In genomic region chr11:124670732-124671131, GRCh38 we compare ENCODE assay signal across 12 cellular contexts. TPM values are rescaled to one million over a fixed set of nuclear protein-coding genes. Genes with fewer than 3 reads are reported as not detected.
DNase-seq lines count a peak whose midpoint lies in the region; ATAC-seq and TF ChIP-seq lines count a peak whose summit lies in the region.
"Had no signal": no experiment of that assay in that cellular context is flagged by ENCODE, and none has a peak within 500 bp of the region (broad histone marks: within the 10 kb centered on the region; RNA-seq: fewer than 3 reads in every experiment).

No MANE protein-coding gene starts in this region.

- no peak overlapping the region for H2BK120ac ChIP-seq in mesendoderm (ENCODE audit: low read depth, low read length)

- H4K5ac ChIP-seq in mesendoderm (ENCODE audit: low read length) = no peak overlapping the region

- H3K79me1 ChIP-seq in mesendoderm (ENCODE audit: low read length) = no peaks in the 10 kb centered on the region

- no peak overlapping the region for H3K27ac ChIP-seq in mesendoderm (ENCODE audit: low read depth, low read length)
- H3K27ac ChIP-seq in esophagus muscularis mucosa (replicated peaks in 1 of 4) = no peak overlapping the region
- H3K27ac ChIP-seq: tibial nerve had no signal

- no peak overlapping the region for H3K4ac ChIP-seq in mesendoderm (ENCODE audit: low read depth, low read length)

- H3K4me1 ChIP-seq in mesendoderm (ENCODE audit: control insufficient read depth, low read depth, low read length) = no peaks in the 10 kb centered on the region
- H3K4me1 ChIP-seq in esophagus muscularis mucosa = peaks cover 17 to 21% (median 17%) of the 10 kb centered on the region in 4 donors

- peak; percentile 32 for ATAC-seq in GM18861 (IDR thresholded peaks at IDR 0.05; ENCODE audit: unreplicated experiment)
- ATAC-seq: left lobe of liver had no signal

- no peak overlapping the region for H2BK5ac ChIP-seq in mesendoderm (ENCODE audit: low read length)

- H3K36me3 Mint-ChIP-seq in activated CD4-positive, alpha-beta memory T cell treated with anti-CD3 and anti-CD28 coated beads for 36 hours = peaks cover 2% of the 10 kb centered on the region
- no peaks in the 10 kb centered on the region for H3K36me3 Mint-ChIP-seq in neural crest cell (ENCODE audit: low read depth)

- H2BK15ac ChIP-seq in mesendoderm (replicated peaks; ENCODE audit: low read depth) = no peak overlapping the region

- H4K8ac ChIP-seq in mesendoderm (ENCODE audit: low read depth, low read length) = no peak overlapping the region

- POLR2A ChIA-PET in activated CD4-positive, alpha-beta memory T cell treated with anti-CD3 and anti-CD28 coated beads for 36 hours (lab: Charles Lee) = no interaction called here

- H3K27me3 Mint-ChIP-seq in activated CD4-positive, alpha-beta memory T cell treated with anti-CD3 and anti-CD28 coated beads for 36 hours = no peaks in the 10 kb centered on the region
- peaks cover 15% of the 10 kb centered on the region for H3K27me3 Mint-ChIP-seq in neural crest cell (ENCODE audit: low read depth)
- H3K27me3 Mint-ChIP-seq: dendritic cell treated with granulocyte-macrophage colony-stimulating factor and Interleukin-4, amounts not matched to agents 40 ng/mL and 50 ng/mL, for 4 days had no signal

- no peak overlapping the region for H3K4me3 Mint-ChIP-seq in activated CD4-positive, alpha-beta memory T cell treated with anti-CD3 and anti-CD28 coated beads for 36 hours
- peak overlapping the region; percentile 76 for H3K4me3 Mint-ChIP-seq in neural crest cell
- H3K4me3 Mint-ChIP-seq: dendritic cell treated with granulocyte-macrophage colony-stimulating factor and Interleukin-4, amounts not matched to agents 40 ng/mL and 50 ng/mL, for 4 days had no signal

- H3K27me3 ChIP-seq in mesendoderm (ENCODE audit: insufficient read depth, low read length, poor library complexity) = peaks cover 5% of the 10 kb centered on the region
- no peaks in the 10 kb centered on the region for H3K27me3 ChIP-seq in esophagus muscularis mucosa
- H3K27me3 ChIP-seq: tibial nerve had no signal

- no peak for TF ChIP-seq EP300 in esophagus muscularis mucosa (IDR thresholded peaks at IDR 0.05)

- peaks cover 29% of the 10 kb centered on the region for H3K4me1 Mint-ChIP-seq in activated CD4-positive, alpha-beta memory T cell treated with anti-CD3 and anti-CD28 coated beads for 36 hours (ENCODE audit: low read depth)
- peaks cover 18% of the 10 kb centered on the region for H3K4me1 Mint-ChIP-seq in neural crest cell

- no peak overlapping the region for H3K4me2 ChIP-seq in mesendoderm (ENCODE audit: low read length)

- CTCF ChIA-PET in activated CD4-positive, alpha-beta memory T cell treated with anti-CD3 and anti-CD28 coated beads for 36 hours (lab: Charles Lee) = interaction anchor here (0.6 to 5.9 kb wide), 19 partner anchors 11 to 205 kb away, joined by 3 to 99 read pairs (median 11); partner anchors contain the start of genes ESAM, MSANTD2 and ROBO3

- no peak overlapping the region for H2AK5ac ChIP-seq in mesendoderm (ENCODE audit: low read length)

- TF ChIP-seq CTCF in neural crest cell (conservative IDR thresholded peaks at IDR 0.05) = no peak
- TF ChIP-seq CTCF in esophagus muscularis mucosa (IDR thresholded peaks at IDR 0.05) = no peak
- no peak for TF ChIP-seq CTCF in GM10266 (IDR thresholded peaks at IDR 0.05; ENCODE audit: control insufficient read depth, insufficient read depth, low read depth, missing control alignments)

- H3K9ac ChIP-seq in mesendoderm (ENCODE audit: low read length) = no peak overlapping the region

- no peaks in the 10 kb centered on the region for H3K9me3 Mint-ChIP-seq in activated CD4-positive, alpha-beta memory T cell treated with anti-CD3 and anti-CD28 coated beads for 36 hours
- H3K9me3 Mint-ChIP-seq in neural crest cell = no peaks in the 10 kb centered on the region
- H3K9me3 Mint-ChIP-seq: dendritic cell treated with granulocyte-macrophage colony-stimulating factor and Interleukin-4, amounts not matched to agents 40 ng/mL and 50 ng/mL, for 4 days had no signal

- H3K56ac ChIP-seq in mesendoderm (ENCODE audit: low read length) = no peak overlapping the region

- H3K79me2 ChIP-seq in mesendoderm (ENCODE audit: control insufficient read depth, insufficient read depth, low read length) = no peaks in the 10 kb centered on the region

- DNase-seq in M059J (ENCODE audit: low read depth) (peak; percentile 5), neural crest cell (ENCODE audit: low read depth, low spot score) (no peak), mesendoderm (no peak), esophagus muscularis mucosa (ENCODE audit: extremely low spot score) (no peak), GM10266 (ENCODE audit: extremely low spot score) (no peak), activated gamma-delta T cell (lab: John Stamatoyannopoulos, UW) (no peak)
- peak; percentile 37 for DNase-seq in activated CD4-positive, alpha-beta memory T cell treated with anti-CD3 and anti-CD28 coated beads for 36 hours
- DNase-seq: NCI-H446 had no signal

- no peak overlapping the region for H3K27ac Mint-ChIP-seq in activated CD4-positive, alpha-beta memory T cell treated with anti-CD3 and anti-CD28 coated beads for 36 hours
- no peak overlapping the region for H3K27ac Mint-ChIP-seq in neural crest cell (ENCODE audit: unreplicated experiment)
- H3K27ac Mint-ChIP-seq: dendritic cell treated with granulocyte-macrophage colony-stimulating factor and Interleukin-4, amounts not matched to agents 40 ng/mL and 50 ng/mL, for 4 days had no signal

- H3K9me3 ChIP-seq in esophagus muscularis mucosa = no peaks in the 10 kb centered on the region
- H3K9me3 ChIP-seq: tibial nerve had no signal

- H3K4me3 ChIP-seq in mesendoderm (ENCODE audit: low read length) = no peak overlapping the region
- no peak overlapping the region for H3K4me3 ChIP-seq in esophagus muscularis mucosa
- H3K4me3 ChIP-seq: tibial nerve had no signal

- no peak overlapping the region for H3K23ac ChIP-seq in mesendoderm (ENCODE audit: low read length)

- WGBS in mesendoderm (ENCODE audit: extremely low coverage, insufficient coverage, low lambda C conversion rate) = no CpG with 5 or more reads among the region's 3 CpGs
- 40% methylated on average over 3 of the region's 3 CpGs for WGBS in esophagus muscularis mucosa

- H3K36me3 ChIP-seq in mesendoderm (ENCODE audit: control insufficient read depth, insufficient read depth, low read length) (no peaks in the 10 kb centered on the region), esophagus muscularis mucosa (peaks cover 0 to 27% (median 6%) of the 10 kb centered on the region in 4 donors)

- TF ChIP-seq POLR2A in esophagus muscularis mucosa (IDR thresholded peaks at IDR 0.05; ENCODE audit: low read depth) = no peak

- intact Hi-C loops in activated CD4-positive, alpha-beta memory T cell treated with anti-CD3 and anti-CD28 coated beads for 36 hours (cut with micrococcal nuclease) = loop anchor here (5.0 kb wide), 1 partner anchor 282 kb away; the partner anchor contains the start of gene CCDC15
- intact Hi-C loops in esophagus muscularis mucosa (cut with DNase I) = loop anchor here (5.0 kb wide), 2 partner anchors 72 to 282 kb away; partner anchors contain the start of gene CCDC15

- no peak overlapping the region for H3K18ac ChIP-seq in mesendoderm (ENCODE audit: low read length)

RNA-seq across cellular contexts. Expression of gene SIAE, which starts 2.8 kb away (rescaled TPM):
- total RNA-seq in M059J (2014; rRNA removed; shearing (Covaris generic)) = 14.9 and 18.0 TPM in 2 replicates
- total RNA-seq in activated CD4-positive, alpha-beta memory T cell treated with anti-CD3 and anti-CD28 coated beads for 36 hours = 10 to 100 TPM; 11.8 to 12.1 TPM
- total RNA-seq in neural crest cell (5.3 and 5.9 TPM in 2 replicates), esophagus muscularis mucosa (1 to 10 TPM; 3.1 to 4.5 (median 3.5) TPM)
- polyA plus RNA-seq in mesendoderm (2013, experiment 1 of 2) = 0.63 TPM
- 0.73 TPM for polyA plus RNA-seq in mesendoderm (2013, experiment 2 of 2)

RNA-seq across cellular contexts. Expression of gene SPA17, which starts 3.0 kb away (rescaled TPM):
- 29.9 and 43.4 TPM in 2 replicates for total RNA-seq in M059J (2014; rRNA removed; shearing (Covaris generic))
- total RNA-seq in activated CD4-positive, alpha-beta memory T cell treated with anti-CD3 and anti-CD28 coated beads for 36 hours = 1 to 10 TPM; 5.0 to 6.7 TPM
- total RNA-seq in neural crest cell (18.2 and 19.1 TPM in 2 replicates), esophagus muscularis mucosa (1 to 10 TPM; 4.2 to 8.6 (median 5.8) TPM)
- 7.0 TPM for polyA plus RNA-seq in mesendoderm (2013, experiment 1 of 2)
- 6.7 TPM for polyA plus RNA-seq in mesendoderm (2013, experiment 2 of 2)

RNA-seq across cellular contexts. Expression of gene TBRG1, which starts 48.1 kb away (rescaled TPM):
- total RNA-seq in M059J (2014; rRNA removed; shearing (Covaris generic)) = 16.6 and 26.9 TPM in 2 replicates
- 10 to 100 TPM; 33.5 to 34.5 TPM for total RNA-seq in activated CD4-positive, alpha-beta memory T cell treated with anti-CD3 and anti-CD28 coated beads for 36 hours
- total RNA-seq in neural crest cell = 23.0 and 27.3 TPM in 2 replicates
- 26.8 TPM for polyA plus RNA-seq in mesendoderm (2013, experiment 1 of 2)
- polyA plus RNA-seq in mesendoderm (2013, experiment 2 of 2) = 26.2 TPM
- 10 to 100 TPM; 32.0 to 50.9 (median 35.8) TPM for total RNA-seq in esophagus muscularis mucosa

RNA-seq across cellular contexts. Expression of gene PANX3, which starts 59.5 kb away (rescaled TPM):
- not detected in 2 replicates for total RNA-seq in M059J (2014; rRNA removed; shearing (Covaris generic))
- total RNA-seq in activated CD4-positive, alpha-beta memory T cell treated with anti-CD3 and anti-CD28 coated beads for 36 hours = not detected
- not detected in 2 replicates for total RNA-seq in neural crest cell
- polyA plus RNA-seq in mesendoderm (2013, experiment 1 of 2) = not detected
- polyA plus RNA-seq in mesendoderm (2013, experiment 2 of 2) = not detected
- total RNA-seq in esophagus muscularis mucosa = not detected
- total RNA-seq: left lobe of liver, tibial nerve had no signal

Comparison
In these comparisons a context has a peak if more than half of its experiments do, and no peak if none do; other contexts are left out.
1. DNase-seq: peak in M059J (single experiment) and activated CD4-positive, alpha-beta memory T cell treated with anti-CD3 and anti-CD28 coated beads for 36 hours (single experiment); none in neural crest cell (single experiment), mesendoderm (single experiment), esophagus muscularis mucosa (single experiment), GM10266 (single experiment) and activated gamma-delta T cell (single experiment).